ENCODE assay signal across 12 cellular contexts in genomic region chr4:147362868-147363440, GRCh38.
DNase-seq lines count a peak whose midpoint lies in the region; ATAC-seq and TF ChIP-seq lines count a peak whose summit lies in the region.
"Had no signal": no experiment of that assay in that cellular context is flagged by ENCODE, and none has a peak within 500 bp of the region (broad histone marks: within the 10 kb centered on the region; RNA-seq: fewer than 3 reads in every experiment).

No MANE protein-coding gene starts in this region.

- H3K36me3 ChIP-seq in breast epithelium (no peaks in the 10 kb centered on the region), gastrocnemius medialis (no peaks in the 10 kb centered on the region)
- H3K36me3 ChIP-seq: SJSA1 had no signal

- H3K27me3 ChIP-seq in breast epithelium (no peaks in the 10 kb centered on the region), gastrocnemius medialis (no peaks in the 10 kb centered on the region)
- H3K27me3 ChIP-seq: SJSA1 had no signal

- DNase-seq in EH (ENCODE audit: low read depth) (peak; percentile 70), breast epithelium (ENCODE audit: low spot score in 2 of 2) (peak in 1 of 2 donors; percentile 40), hepatic stellate cell (ENCODE audit: low spot score) (peak; percentile 26), gastrocnemius medialis (peak; percentile 14 to 18)
- DNase-seq: activated CD8-positive, alpha-beta memory T cell treated with anti-CD3 and anti-CD28 coated beads, Interleukin-2, amount 10 ng/mL, durations not matched to agents 7 days and 5 days; islet precursor cell; NCI-H1694 treated with DMSO at 0.1 percent for 48 hours had no signal

- no peaks in the 10 kb centered on the region for H3K9me3 ChIP-seq in breast epithelium
- no peaks in the 10 kb centered on the region for H3K9me3 ChIP-seq in gastrocnemius medialis
- H3K9me3 ChIP-seq: SJSA1 had no signal

- intact Hi-C loops in breast epithelium (cut with DNase I; ENCODE audit: low total_unique reads), result no loop called here
- intact Hi-C loops in gastrocnemius medialis (cut with DNase I; ENCODE audit: low total_unique reads), result no loop called here

- no peak overlapping the region for H3K4me3 ChIP-seq in breast epithelium
- H3K4me3 ChIP-seq in gastrocnemius medialis, result no peak overlapping the region
- H3K4me3 ChIP-seq: SJSA1 had no signal

- no peaks in the 10 kb centered on the region for H3K4me1 ChIP-seq in breast epithelium
- no peaks in the 10 kb centered on the region for H3K4me1 ChIP-seq in gastrocnemius medialis

- TF ChIP-seq CTCF in breast epithelium (IDR thresholded peaks at IDR 0.05), result no peak
- TF ChIP-seq CTCF in gastrocnemius medialis (IDR thresholded peaks at IDR 0.05 in 4 of 5, conservative IDR thresholded peaks at IDR 0.05 in 1 of 5), result no peak

- H3K27ac ChIP-seq in breast epithelium (peak overlapping the region; percentile 12 to 88), gastrocnemius medialis (peak overlapping the region; percentile 40 to 66 (median 60))

- in situ Hi-C loops in gastrocnemius medialis (cut with MboI; ENCODE audit: low sequenced_read_pairs in 4 of 4), result no loop called here

- TF ChIP-seq POLR2A in breast epithelium (IDR thresholded peaks at IDR 0.05) (no peak), gastrocnemius medialis (IDR thresholded peaks at IDR 0.05) (no peak), GM18505 (IDR thresholded peaks at IDR 0.05; ENCODE audit: borderline replicate concordance, extremely low read depth, insufficient read depth, insufficient read length) (no peak)

- peak in 1 of 2 donors; percentile 50 for ATAC-seq in gastrocnemius medialis
- no peak for ATAC-seq in GM18505 (IDR thresholded peaks at IDR 0.05; ENCODE audit: unreplicated experiment)
- no peak for ATAC-seq in HG03432 (IDR thresholded peaks at IDR 0.05; ENCODE audit: unreplicated experiment)
- no peak for ATAC-seq in GM19455 (IDR thresholded peaks at IDR 0.05; ENCODE audit: unreplicated experiment)
- ATAC-seq in GM19467 (IDR thresholded peaks at IDR 0.05; ENCODE audit: unreplicated experiment), result no peak
- ATAC-seq: activated CD8-positive, alpha-beta memory T cell treated with anti-CD3 and anti-CD28 coated beads, Interleukin-2, amount 10 ng/mL, durations not matched to agents 7 days and 5 days had no signal
